ENCODE assay signal across 33 cellular contexts in the genomic region with DNA sequence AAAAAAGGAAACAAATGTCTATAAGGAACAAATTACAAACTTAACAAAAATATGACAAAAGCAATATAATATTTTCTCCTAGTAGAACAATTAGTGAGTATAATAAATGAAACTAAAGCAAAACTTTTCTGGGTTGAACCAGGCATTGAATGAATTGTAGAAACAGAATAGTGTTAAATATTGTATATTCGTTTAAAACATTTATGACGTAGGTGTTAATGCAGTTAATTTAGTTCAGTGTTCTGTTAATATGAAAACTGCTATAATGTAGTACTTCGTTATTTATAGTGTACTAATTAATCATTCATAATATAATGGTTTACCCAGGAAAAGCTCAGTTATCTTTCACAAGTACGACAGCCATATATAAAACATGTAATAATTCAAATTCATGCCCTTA. TPM values are rescaled to one million over a fixed set of nuclear protein-coding genes. Genes with fewer than 3 reads are reported as not detected.
"Had no signal": no experiment of that assay in that cellular context is flagged by ENCODE, and none has a peak within 500 bp of the region (broad histone marks: within the 10 kb centered on the region; RNA-seq: fewer than 3 reads in every experiment).

No MANE protein-coding gene starts in this region.

- H3K4me1 ChIP-seq: Peyer's patch, SJSA1 had no signal

- H3K36me3 ChIP-seq: Peyer's patch, SJSA1 had no signal

- H3K9me3 ChIP-seq: Peyer's patch, SJSA1, SK-N-SH had no signal

- H3K27ac ChIP-seq: KMS-11, Peyer's patch, SJSA1 had no signal

- ATAC-seq: PC-3 had no signal

- H3K4me2 ChIP-seq: KMS-11, SK-N-SH had no signal

- H3K9ac ChIP-seq: KMS-11, SK-N-SH had no signal

- H3K4me3 ChIP-seq: Peyer's patch, SJSA1 had no signal

- DNase-seq: Karpas-422, KBM-7, MM.1S, MV-4-11, NCI-H1105, NCI-H1417 treated with DMSO at 0.1 percent for 48 hours, NCI-H1436 treated with DMSO at 0.1 percent for 48 hours, NCI-H1694 treated with DMSO at 0.1 percent for 48 hours, NCI-H187 treated with DMSO at 0.1 percent for 48 hours, NCI-H2029, NCI-H2081, NCI-H2171 treated with DMSO at 0.1 percent for 48 hours, NCI-H345, NCI-H446, NCI-H510A treated with DMSO at 0.1 percent for 48 hours, NCI-H526, NCI-H69, NCI-H748 treated with DMSO at 0.1 percent for 48 hours, NCI-H82, OCI-M1, PC-3, Peyer's patch, Right ventricle myocardium superior, RPMI8226, SHP77 treated with DMSO at 0.1 percent for 48 hours, SK-N-SH, SW 1271, T-helper 1 cell had no signal

RNA-seq across cellular contexts. Expression of gene NKX2-1, which starts 23.7 kb away (rescaled TPM):
- total RNA-seq: LHCN-M2, MCF 10A, NCI-H460, PC-3, Peyer's patch, Right ventricle myocardium superior, SJSA1 had no signal
- polyA plus RNA-seq: SK-N-SH had no signal
